Comparison of ENCODE assay signal across 25 cellular contexts in the genomic region with DNA sequence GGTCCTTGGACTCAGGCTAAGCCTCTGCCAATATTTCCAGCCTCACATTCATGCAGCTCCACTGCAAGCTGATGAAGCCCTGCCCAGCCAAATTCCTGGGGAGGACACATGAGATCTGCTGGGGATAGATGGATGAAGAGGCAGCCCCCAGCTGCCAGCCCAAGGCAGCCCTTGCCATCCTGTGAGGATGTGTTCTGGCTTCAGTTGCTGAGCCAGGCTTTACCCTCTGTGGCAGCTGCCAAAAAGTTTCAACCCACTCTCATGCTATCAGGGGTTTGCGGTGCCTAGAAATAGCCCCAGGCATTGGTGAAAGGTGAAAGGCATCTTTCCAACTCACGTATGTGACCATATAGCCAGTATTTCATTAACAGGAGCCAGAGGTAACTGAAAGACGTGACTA. TPM values are rescaled to one million over a fixed set of nuclear protein-coding genes. Genes with fewer than 3 reads are reported as not detected.
"Had no signal": no experiment of that assay in that cellular context is flagged by ENCODE, and none has a peak within 500 bp of the region (broad histone marks: within the 10 kb centered on the region; RNA-seq: fewer than 3 reads in every experiment).

No MANE protein-coding gene starts in this region.

- DNase-seq: activated B cell treated with CpG ODN at 0.5 μM for 24 hours; activated CD4-positive, alpha-beta T cell treated with anti-CD3 and anti-CD28 coated beads for 48 hours; activated CD4-positive, alpha-beta T cell treated with anti-CD3 and anti-CD28 coated beads, Interleukin-2, amount 50 U/mL, for 1 hour; activated CD4-positive, alpha-beta T cell treated with anti-CD3 and anti-CD28 coated beads, Interleukin-2, amount 50 U/mL, for 48 hours; activated CD8-positive, alpha-beta memory T cell treated with anti-CD3 and anti-CD28 coated beads for 24 hours; activated CD8-positive, alpha-beta T cell treated with anti-CD3 and anti-CD28 coated beads for 36 hours; activated effector memory CD4-positive, alpha-beta T cell treated with Interleukin-2 at 50 U/mL for 16 hours; activated gamma-delta T cell treated with Interleukin-2 at 50 U/mL for 16 hours; activated naive CD4-positive, alpha-beta T cell treated with Interleukin-2 at 50 U/mL for 16 hours; activated naive CD8-positive, alpha-beta T cell treated with anti-CD3 and anti-CD28 coated beads, Interleukin-2, amount 10 ng/mL, durations not matched to agents 7 days and 5 days; activated T-cell treated with anti-CD3 and anti-CD28 coated beads, Interleukin-2, amount 50 U/mL, for 4 hours; dorsolateral prefrontal cortex; effector memory CD4-positive, alpha-beta T cell; endodermal cell; foreskin keratinocyte; heart right ventricle; T-helper 1 cell; T-helper 17 cell; T1000; WERI-Rb-1 had no signal

- H3K9me3 ChIP-seq: ascending aorta, breast epithelium, gastroesophageal sphincter, heart right ventricle had no signal

- H3K4me1 ChIP-seq: ascending aorta, breast epithelium had no signal

- H3K27ac ChIP-seq: ascending aorta, breast epithelium, cardiac muscle cell, coronary artery, dorsolateral prefrontal cortex, foreskin keratinocyte, gastroesophageal sphincter, heart right ventricle, WERI-Rb-1 had no signal

- H3K4me3 ChIP-seq: ascending aorta, breast epithelium, cardiac muscle cell, coronary artery, dorsolateral prefrontal cortex, gastroesophageal sphincter, heart right ventricle had no signal

- H3K27me3 ChIP-seq: ascending aorta, breast epithelium, cardiac muscle cell, foreskin keratinocyte, gastroesophageal sphincter had no signal

- H3K36me3 ChIP-seq: ascending aorta, breast epithelium, cardiac muscle cell, gastroesophageal sphincter, heart right ventricle, WERI-Rb-1 had no signal

RNA-seq across cellular contexts. Expression of gene C2CD4A, which starts 37.6 kb away (rescaled TPM):
- total RNA-seq: activated B cell treated with CpG ODN at 0.5 μM for 24 hours; activated naive CD8-positive, alpha-beta T cell treated with anti-CD3 and anti-CD28 coated beads, Interleukin-2, amount 10 ng/mL, durations not matched to agents 7 days and 5 days; ascending aorta; cardiac muscle cell; endodermal cell; foreskin keratinocyte had no signal
- polyA plus RNA-seq: cardiac muscle cell, foreskin keratinocyte had no signal
